In the genomic region with DNA sequence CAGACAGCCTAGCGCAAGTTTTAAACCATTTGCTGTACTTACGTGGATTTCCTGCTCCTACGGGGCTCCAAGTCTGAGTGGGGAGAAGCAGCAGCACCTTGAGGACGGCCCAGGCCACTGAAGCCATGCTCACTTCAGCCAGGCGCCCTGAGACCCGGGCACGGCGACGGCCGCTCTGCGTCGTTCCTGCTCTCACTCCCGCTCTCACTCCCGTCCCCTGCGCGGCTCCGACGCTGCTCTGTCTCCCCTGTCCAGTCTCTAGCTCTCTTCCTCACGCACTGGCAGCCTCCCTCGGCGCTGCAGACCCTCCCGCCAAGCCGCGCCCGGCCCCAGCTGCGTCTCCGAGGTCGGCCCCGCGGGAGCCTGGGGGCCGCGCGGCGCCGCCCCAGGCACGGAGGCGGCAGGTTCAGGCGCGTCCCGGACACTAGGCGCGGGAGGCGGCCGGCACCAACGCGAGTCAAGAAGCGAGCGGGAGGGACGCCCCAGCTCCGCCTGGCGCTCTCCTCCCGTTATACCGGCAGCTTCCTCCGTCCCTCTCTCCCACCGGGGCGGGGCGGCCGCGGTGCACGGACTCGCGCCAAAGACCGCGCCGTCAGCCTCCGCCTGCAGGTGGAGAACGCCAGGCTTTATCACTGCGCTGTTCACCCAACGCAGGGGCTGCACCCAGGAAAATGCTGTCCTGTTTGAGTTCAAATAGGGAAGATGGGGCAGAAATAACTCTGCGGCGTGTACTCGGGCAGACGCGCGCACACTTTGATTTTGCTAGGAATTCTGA, we compare ENCODE assay signal across 11 cellular contexts. TPM values are rescaled to one million over a fixed set of nuclear protein-coding genes. Genes with fewer than 3 reads are reported as not detected.
DNase-seq lines count a peak whose midpoint lies in the region; ATAC-seq and TF ChIP-seq lines count a peak whose summit lies in the region.
"Not testable (repeated sequence)": the region's sequence is repeated elsewhere in the genome, so short reads cannot be mapped to it uniquely, and the experiment has no call there.
"Had no signal": no experiment of that assay in that cellular context is flagged by ENCODE, and none has a peak within 500 bp of the region (broad histone marks: within the 10 kb centered on the region; RNA-seq: fewer than 3 reads in every experiment).

Gene CNTNAP3B (minus strand): TSS at position 459 of the 775 bp plus-strand sequence. CDS start 332 bp downstream, at position 127.

- DNase-seq in DMS 273 (lab: John Stamatoyannopoulos, UW; ENCODE audit: unreplicated experiment) (peak; percentile 29), NCI-H1105 treated with DMSO at 0.1 percent for 48 hours (lab: John Stamatoyannopoulos, UW) (peak; percentile 8), astrocyte of the hippocampus (ENCODE audit: low read depth, low spot score) (peak; percentile 31), endodermal cell (peak; percentile 47), left cardiac atrium (peak; percentile 18), mesendoderm (peak; percentile 0), thyroid gland (peak in 1 of 2 donors; percentile 4)
- not testable (repeated sequence) for DNase-seq in pulmonary artery endothelial cell (ENCODE audit: low read depth, low spot score)

- WGBS in endodermal cell (ENCODE audit: insufficient coverage in 1 of 2, insufficient read length in 1 of 2), 2 experiments: 0% methylated on average over 20 of the region's 75 CpGs; no CpG with 5 or more reads in 1 of the 2 experiments
- WGBS in mesendoderm (ENCODE audit: extremely low coverage, insufficient coverage, low lambda C conversion rate): no CpG with 5 or more reads among the region's 75 CpGs
- WGBS in thyroid gland, 2 donors: 0% methylated on average over 7 of the region's 75 CpGs; no CpG with 5 or more reads in 1 of the 2 donors

- ATAC-seq in left cardiac atrium: peak in 1 of 2 donors; percentile 45

- H3K27ac Mint-ChIP-seq in endodermal cell: not testable (repeated sequence)

- intact Hi-C loops in left cardiac atrium (cut with DNase I); thyroid gland (cut with DNase I): not testable (repeated sequence)

- H4K8ac ChIP-seq in mesendoderm (ENCODE audit: low read depth, low read length): not testable (repeated sequence)

- not testable (repeated sequence) for H3K9me3 ChIP-seq in endodermal cell (ENCODE audit: control insufficient read depth, low read length); thyroid gland

- H3K79me1 ChIP-seq in mesendoderm (ENCODE audit: low read length): not testable (repeated sequence)

- H3K4ac ChIP-seq in mesendoderm (ENCODE audit: low read depth, low read length): not testable (repeated sequence)

- H3K27me3 ChIP-seq in endodermal cell (ENCODE audit: control insufficient read depth, insufficient read depth, low read length, poor library complexity, severe bottlenecking); mesendoderm (ENCODE audit: insufficient read depth, low read length, poor library complexity); thyroid gland: not testable (repeated sequence)

- H3K36me3 ChIP-seq in endodermal cell (ENCODE audit: control insufficient read depth, insufficient read depth, low read length); mesendoderm (ENCODE audit: control insufficient read depth, insufficient read depth, low read length); thyroid gland: not testable (repeated sequence)

- TF ChIP-seq CTCF in endodermal cell (conservative IDR thresholded peaks at IDR 0.05); thyroid gland (IDR thresholded peaks at IDR 0.05): not testable (repeated sequence)

- H3K27me3 Mint-ChIP-seq in endodermal cell (ENCODE audit: insufficient read depth): peaks cover 23% of the 10 kb centered on the region

- not testable (repeated sequence) for H3K36me3 Mint-ChIP-seq in endodermal cell (ENCODE audit: low read depth)

- H3K79me2 ChIP-seq in mesendoderm (ENCODE audit: control insufficient read depth, insufficient read depth, low read length): not testable (repeated sequence)

- H3K4me2 ChIP-seq in mesendoderm (ENCODE audit: low read length): not testable (repeated sequence)

- H3K9me3 Mint-ChIP-seq in endodermal cell: not testable (repeated sequence)

- not testable (repeated sequence) for H2BK15ac ChIP-seq in mesendoderm (replicated peaks; ENCODE audit: low read depth)

- H3K9ac ChIP-seq in endodermal cell (ENCODE audit: extremely low read depth, low read length, poor library complexity, severe bottlenecking); mesendoderm (ENCODE audit: low read length): not testable (repeated sequence)

- H3K27ac ChIP-seq in endodermal cell (ENCODE audit: low read depth, low read length); mesendoderm (ENCODE audit: low read depth, low read length); thyroid gland: not testable (repeated sequence)

- not testable (repeated sequence) for H4K5ac ChIP-seq in mesendoderm (ENCODE audit: low read length)

- H2BK120ac ChIP-seq in mesendoderm (ENCODE audit: low read depth, low read length): not testable (repeated sequence)

- H3K4me3 Mint-ChIP-seq in endodermal cell: peak within 1 kb of the TSS; percentile 49

- H3K18ac ChIP-seq in mesendoderm (ENCODE audit: low read length): not testable (repeated sequence)

- H2BK5ac ChIP-seq in mesendoderm (ENCODE audit: low read length): not testable (repeated sequence)

- not testable (repeated sequence) for H3K56ac ChIP-seq in mesendoderm (ENCODE audit: low read length)

- not testable (repeated sequence) for H2AK5ac ChIP-seq in mesendoderm (ENCODE audit: low read length)

- H3K23ac ChIP-seq in mesendoderm (ENCODE audit: low read length): not testable (repeated sequence)

- peaks cover 12% of the 10 kb centered on the region for H3K4me1 Mint-ChIP-seq in endodermal cell

- peak within 1 kb of the TSS; percentile 61 for H3K4me3 ChIP-seq in endodermal cell (ENCODE audit: low read length)
- not testable (repeated sequence) for H3K4me3 ChIP-seq in mesendoderm (ENCODE audit: low read length); thyroid gland (replicated peaks in 1 of 3)

- H3K4me1 ChIP-seq in endodermal cell (ENCODE audit: control insufficient read depth, insufficient read depth, low read length); mesendoderm (ENCODE audit: control insufficient read depth, low read depth, low read length); thyroid gland: not testable (repeated sequence)

- TF ChIP-seq POLR2A in thyroid gland (IDR thresholded peaks at IDR 0.05): not testable (repeated sequence)

RNA-seq across cellular contexts. Expression of gene CNTNAP3B, which starts in this region (rescaled TPM):
- 1 to 10 TPM; 4.7 to 6.1 TPM for total RNA-seq in endodermal cell
- 12.5 TPM for polyA plus RNA-seq in endodermal cell (2013, experiment 1 of 2)
- 11.8 TPM for polyA plus RNA-seq in endodermal cell (2013, experiment 2 of 2)
- 10 to 100 TPM; 15.4 to 17.7 TPM for total RNA-seq in left cardiac atrium
- polyA plus RNA-seq in mesendoderm (2013, experiment 1 of 2): 1.0 TPM
- polyA plus RNA-seq in mesendoderm (2013, experiment 2 of 2): 0.91 TPM
- total RNA-seq in pulmonary artery endothelial cell: 51.9 and 202 TPM in 2 replicates
- total RNA-seq in thyroid gland: 10 to 100 TPM in 3 of 4 donors, 1 to 10 TPM in 1; 7.8 to 32.7 (median 20.3) TPM
- total RNA-seq: activated CD4-positive, alpha-beta memory T cell treated with anti-CD3 and anti-CD28 coated beads, Interleukin-2, amount 10 ng/mL, durations not matched to agents 7 days and 5 days; activated naive CD8-positive, alpha-beta T cell treated with anti-CD3 and anti-CD28 coated beads, Interleukin-2, amount 10 ng/mL, durations not matched to agents 7 days and 5 days; fibroblast of lung had no signal
